ENCODE assay signal across 7 cellular contexts in genomic region chr19:41376998-41377365, GRCh38.
A peak's percentile ranks its signal among the peaks of the same experiment; 100 is the strongest.
DNase-seq lines count a peak whose midpoint lies in the region; ATAC-seq lines count a peak whose summit lies in the region.
"Had no signal": no experiment of that assay in that cellular context is flagged by ENCODE, and none has a peak within 500 bp of the region (broad histone marks: within the 10 kb centered on the region; RNA-seq: fewer than 3 reads in every experiment).

No MANE protein-coding gene starts in this region.

- H3K27me3 Mint-ChIP-seq in T-helper 2 cell treated with Interferon-gamma antibody and Interleukin-4, amounts not matched to agents 5 μg/mL and 100 μg/mL, for 36 hours (ENCODE audit: low read depth), result no peaks in the 10 kb centered on the region

- peaks cover 10% of the 10 kb centered on the region for H3K4me1 Mint-ChIP-seq in T-helper 2 cell treated with Interferon-gamma antibody and Interleukin-4, amounts not matched to agents 5 μg/mL and 100 μg/mL, for 36 hours (ENCODE audit: low read depth)

- no peaks in the 10 kb centered on the region for H3K9me3 Mint-ChIP-seq in T-helper 2 cell treated with Interferon-gamma antibody and Interleukin-4, amounts not matched to agents 5 μg/mL and 100 μg/mL, for 36 hours

- no peak for DNase-seq in T-helper 2 cell treated with Interferon-gamma antibody and Interleukin-4, amounts not matched to agents 5 μg/mL and 100 μg/mL, for 36 hours (ENCODE audit: low spot score)
- no peak for DNase-seq in T-helper 2 cell
- peak in 31 of 42 donors; percentile 24 to 75 (median 43) for DNase-seq in head of caudate nucleus
- no peak for DNase-seq in NCI-H2029 (lab: John Stamatoyannopoulos, UW)

- H3K27ac ChIP-seq in stomach smooth muscle (ENCODE audit: low read length), result peak overlapping the region; percentile 24
- H3K27ac ChIP-seq: KMS-11 had no signal

- H3K4me3 ChIP-seq in stomach smooth muscle (ENCODE audit: low read length in 2 of 2), result peak overlapping the region; percentile 74 to 77

- peak overlapping the region; percentile 82 for H3K4me3 Mint-ChIP-seq in T-helper 2 cell treated with Interferon-gamma antibody and Interleukin-4, amounts not matched to agents 5 μg/mL and 100 μg/mL, for 36 hours

- H3K36me3 Mint-ChIP-seq in T-helper 2 cell treated with Interferon-gamma antibody and Interleukin-4, amounts not matched to agents 5 μg/mL and 100 μg/mL, for 36 hours (ENCODE audit: low read depth), result peaks cover 6% of the 10 kb centered on the region

- peaks cover 0 to 2% of the 10 kb centered on the region in 2 donors for H3K36me3 ChIP-seq in stomach smooth muscle (ENCODE audit: control insufficient read depth in 2 of 2, insufficient read depth in 2 of 2, low read length in 2 of 2)

- ATAC-seq in HG02981 (IDR thresholded peaks at IDR 0.05; ENCODE audit: unreplicated experiment), result no peak

- peak overlapping the region; percentile 64 to 72 for H3K9ac ChIP-seq in stomach smooth muscle (ENCODE audit: low read length in 2 of 2)
- H3K9ac ChIP-seq: KMS-11 had no signal

- H3K9me3 ChIP-seq in stomach smooth muscle (ENCODE audit: control insufficient read depth in 2 of 2, low read length in 2 of 2), result no peaks in the 10 kb centered on the region

- peak overlapping the region; percentile 55 for H3K27ac Mint-ChIP-seq in T-helper 2 cell treated with Interferon-gamma antibody and Interleukin-4, amounts not matched to agents 5 μg/mL and 100 μg/mL, for 36 hours

- no peaks in the 10 kb centered on the region for H3K27me3 ChIP-seq in stomach smooth muscle (ENCODE audit: control insufficient read depth in 1 of 2, insufficient read depth in 2 of 2, low read length in 2 of 2)

- peaks cover 23% of the 10 kb centered on the region for H3K4me1 ChIP-seq in stomach smooth muscle (ENCODE audit: control insufficient read depth, insufficient read depth, low read length)

- intact Hi-C loops in head of caudate nucleus (cut with DNase I), result no loop called here

Comparison
In these comparisons a context has a peak if more than half of its experiments do, and no peak if none do; other contexts are left out.
1. DNase-seq: peak in head of caudate nucleus (31 of 42); none in T-helper 2 cell treated with Interferon-gamma antibody and Interleukin-4, amounts not matched to agents 5 μg/mL and 100 μg/mL, for 36 hours (single experiment), T-helper 2 cell (0 of 5) and NCI-H2029 (single experiment).